ENCODE assay signal across 1 cellular context in the genomic region with DNA sequence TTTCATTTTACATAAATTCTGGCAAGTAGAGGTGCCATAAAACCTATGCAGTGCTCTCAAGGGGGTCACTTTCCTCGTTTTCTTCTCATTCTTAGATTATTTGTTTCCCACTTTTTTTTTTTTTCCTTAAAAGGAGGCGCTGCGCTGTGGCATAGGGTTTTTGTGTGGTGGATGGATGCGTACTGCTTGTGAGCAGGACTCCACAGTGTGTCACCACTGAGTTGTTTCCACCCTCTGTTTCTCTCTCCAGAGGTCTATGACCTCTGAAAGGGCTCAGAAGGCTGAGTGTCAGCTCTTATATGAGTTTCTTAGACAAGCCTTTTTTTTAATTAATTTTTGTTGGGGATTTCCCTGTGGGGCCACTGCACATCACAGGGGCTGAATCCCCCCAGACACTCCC.
TF ChIP-seq lines count a peak whose summit lies in the region.

No MANE protein-coding gene starts in this region.

TF ChIP-seq in K562, 482 proteins besides CTCF, POLR2A, EP300 and RAD21:
- TF ChIP-seq SMC3 (conservative IDR thresholded peaks at IDR 0.05; ENCODE audit: insufficient read depth, low read depth, low read length) (peak; percentile 22; the same call in 1 of the 2 replicates), SRF (CRISPR knock-in tag; IDR thresholded peaks at IDR 0.05) (peak in 1 of 2 experiments; percentile 37; a peak in 1 of 4 replicates), CEBPB (tag; IDR thresholded peaks at IDR 0.05) (no peak), NRF1 (conservative IDR thresholded peaks at IDR 0.05 in 1 of 2, IDR thresholded peaks at IDR 0.05 in 1 of 2) (peak in 1 of 2 experiments; percentile 18; a peak in 1 of 4 replicates), ZNF384 (IDR thresholded peaks at IDR 0.05; ENCODE audit: low read depth, low read length) (peak; percentile 60)
